22 cellular contexts compared by ENCODE assay signal in the genomic region with DNA sequence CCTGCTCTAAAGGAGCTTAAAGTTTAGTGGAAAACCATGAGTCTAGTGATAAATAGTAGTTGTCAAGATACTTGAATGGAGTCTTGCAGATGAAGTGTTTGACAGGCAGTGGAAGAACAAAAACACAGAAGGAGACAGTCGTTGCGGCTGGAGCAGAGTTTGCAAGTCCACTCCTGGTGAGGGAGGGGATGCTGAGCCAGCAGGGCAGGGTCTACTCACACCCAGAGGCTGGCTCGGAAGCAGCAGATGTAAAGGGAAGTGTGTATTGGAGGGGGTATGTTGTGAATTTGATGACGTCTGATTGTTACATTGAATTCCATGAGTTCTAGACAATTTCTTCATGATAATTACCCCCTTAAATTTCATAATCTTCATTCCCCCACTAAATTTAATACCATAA.
DNase-seq lines count a peak whose midpoint lies in the region; ATAC-seq, FAIRE-seq and TF ChIP-seq lines count a peak whose summit lies in the region.
"Had no signal": no experiment of that assay in that cellular context is flagged by ENCODE, and none has a peak within 500 bp of the region (broad histone marks: within the 10 kb centered on the region; RNA-seq: fewer than 3 reads in every experiment).

No MANE protein-coding gene starts in this region.

- no peak overlapping the region for H2AFZ ChIP-seq in mammary epithelial cell (ENCODE audit: low read depth, low read length)

- H3K4me1 Mint-ChIP-seq in WTC11, result peaks cover 57% of the 10 kb centered on the region

- WGBS in mammary epithelial cell (ENCODE audit: low coverage, missing lambda C conversion rate), result 94% methylated on average over 4 of the region's 4 CpGs

- H3K79me2 ChIP-seq in mammary epithelial cell (ENCODE audit: insufficient read depth, low read length), result peaks cover 3% of the 10 kb centered on the region

- TF ChIP-seq POLR2A in GM12891 (IDR thresholded peaks at IDR 0.05; ENCODE audit: low read depth, low read length), result 0 out of 2 replicates have a peak, but pooled peaks have one; percentile 1

- no peak overlapping the region for H3K4me2 ChIP-seq in mammary epithelial cell (ENCODE audit: insufficient read depth, low read depth, low read length)
- H3K4me2 ChIP-seq: SK-N-SH had no signal

- no peak overlapping the region for H3K4me3 Mint-ChIP-seq in WTC11
- H3K4me3 Mint-ChIP-seq: CD14-positive monocyte had no signal

- no peak for TF ChIP-seq CTCF in GM10248 (IDR thresholded peaks at IDR 0.05; ENCODE audit: control extremely low read depth, extremely low read depth, low read depth, missing control alignments)
- TF ChIP-seq CTCF in WTC11 (IDR thresholded peaks at IDR 0.05), result no peak
- TF ChIP-seq CTCF in mammary epithelial cell (conservative IDR thresholded peaks at IDR 0.05 in 1 of 2, IDR thresholded peaks at IDR 0.05 in 1 of 2; ENCODE audit: extremely low read depth in 1 of 2, insufficient read depth in 1 of 2, low read depth in 1 of 2, low read length in 2 of 2), result no peak

- H4K20me1 ChIP-seq in mammary epithelial cell (ENCODE audit: insufficient read depth, low read length), result no peaks in the 10 kb centered on the region

- no peak overlapping the region for H3K9ac ChIP-seq in mammary epithelial cell (ENCODE audit: insufficient read depth, low read length)
- H3K9ac ChIP-seq: SK-N-SH had no signal

- dilution Hi-C loops in mammary epithelial cell (cut with HindIII; ENCODE audit: low sequenced_read_pairs), result no loop called here

- POLR2A ChIA-PET in GM10248 (lab: Yijun Ruan, JAX) (interaction anchor here (0.6 kb wide), 1 partner anchor 112 kb away, joined by 6 read pairs; no protein-coding TSS in a partner anchor), WTC11 (lab: Charles Lee) (no interaction called here)

- CTCF ChIA-PET in GM10248 (lab: Yijun Ruan, JAX) (interaction anchor here (0.7 to 1.0 kb wide), 2 partner anchors 10 to 58 kb away, joined by 3 to 4 read pairs; no protein-coding TSS in a partner anchor), WTC11 (lab: Charles Lee) (no interaction called here), mammary epithelial cell (lab: Charles Lee; ENCODE audit: low non-redundant PET) (no interaction called here)

- H3K9me3 ChIP-seq in mammary epithelial cell (replicated peaks; ENCODE audit: insufficient read depth, low read length), result no peaks in the 10 kb centered on the region
- H3K9me3 ChIP-seq: SK-N-SH had no signal

- DNase-seq in GM10248 (ENCODE audit: extremely low spot score) (peak; percentile 2), GM12891 (ENCODE audit: insufficient read length, low spot score) (no peak), WTC11 (ENCODE audit: low spot score) (peak; percentile 41), left lobe of liver (ENCODE audit: low spot score) (no peak), mammary epithelial cell (no peak), AG08396 (ENCODE audit: low spot score) (no peak)
- DNase-seq: ACHN, AML-193, DMS79, IMR-90, NCI-H1417 treated with DMSO at 0.1 percent for 48 hours, NCI-H2029, NCI-H2171 treated with DMSO at 0.1 percent for 48 hours, PC-3, RPMI8226, SHP77 treated with DMSO at 0.1 percent for 48 hours, SK-N-SH had no signal

- H3K27ac Mint-ChIP-seq in WTC11, result peak overlapping the region; percentile 75

- H3K27ac ChIP-seq in mammary epithelial cell (ENCODE audit: insufficient read depth, low read depth, low read length), result no peak overlapping the region
- H3K27ac ChIP-seq: HL-60 had no signal

- H3K9me3 Mint-ChIP-seq in WTC11, result no peaks in the 10 kb centered on the region

- H3K4me1 ChIP-seq in mammary epithelial cell (ENCODE audit: insufficient read depth, low read length), result peaks cover 6% of the 10 kb centered on the region

- in situ Hi-C loops in mammary epithelial cell (cut with MboI; ENCODE audit: low sequenced_read_pairs in 2 of 2), result no loop called here

- no peaks in the 10 kb centered on the region for H3K27me3 ChIP-seq in mammary epithelial cell (ENCODE audit: insufficient read depth, low read length)

- no peak for FAIRE-seq in GM12891 (lab: Jason Lieb, UNC)
- FAIRE-seq: H54, HTR-8/SVneo had no signal

- no peaks in the 10 kb centered on the region for H3K36me3 Mint-ChIP-seq in WTC11

- BruUV-seq in mammary epithelial cell (replicated peaks; lab: Mats Ljungman, UMichigan), result no TSS peak

- no peaks in the 10 kb centered on the region for H3K36me3 ChIP-seq in mammary epithelial cell (ENCODE audit: insufficient read depth, low read length)

- no peak overlapping the region for H3K4me3 ChIP-seq in mammary epithelial cell (replicated peaks in 1 of 3; ENCODE audit: insufficient read depth in 1 of 3, low read depth in 2 of 3, low read length in 3 of 3)

- no peaks in the 10 kb centered on the region for H3K27me3 Mint-ChIP-seq in WTC11 (ENCODE audit: low read depth)

- peak; percentile 86 for ATAC-seq in WTC11
- peak; percentile 25 for ATAC-seq in left lobe of liver
- no peak for ATAC-seq in HG02759 (IDR thresholded peaks at IDR 0.05; ENCODE audit: unreplicated experiment)
- ATAC-seq: PC-3 had no signal

- intact Hi-C loops in mammary epithelial cell (cut with micrococcal nuclease), result no loop called here

TF ChIP-seq in GM12891, 5 proteins besides CTCF, POLR2A, EP300 and RAD21:
- TF ChIP-seq POU2F2 (IDR thresholded peaks at IDR 0.05; ENCODE audit: low read depth, low read length) (no peak), TAF1 (IDR thresholded peaks at IDR 0.05; ENCODE audit: low read depth, low read length) (no peak), POLR2AphosphoS5 (IDR thresholded peaks at IDR 0.05; ENCODE audit: low read depth, low read length) (no peak), SPI1 (IDR thresholded peaks at IDR 0.05; ENCODE audit: low read depth, low read length) (no peak), PAX5 (IDR thresholded peaks at IDR 0.05; ENCODE audit: insufficient read depth, low read length, severe bottlenecking) (no peak)

TF ChIP-seq in WTC11, 78 proteins besides CTCF, POLR2A, EP300 and RAD21 (continues in another document):
- TF ChIP-seq, protein P1, sequence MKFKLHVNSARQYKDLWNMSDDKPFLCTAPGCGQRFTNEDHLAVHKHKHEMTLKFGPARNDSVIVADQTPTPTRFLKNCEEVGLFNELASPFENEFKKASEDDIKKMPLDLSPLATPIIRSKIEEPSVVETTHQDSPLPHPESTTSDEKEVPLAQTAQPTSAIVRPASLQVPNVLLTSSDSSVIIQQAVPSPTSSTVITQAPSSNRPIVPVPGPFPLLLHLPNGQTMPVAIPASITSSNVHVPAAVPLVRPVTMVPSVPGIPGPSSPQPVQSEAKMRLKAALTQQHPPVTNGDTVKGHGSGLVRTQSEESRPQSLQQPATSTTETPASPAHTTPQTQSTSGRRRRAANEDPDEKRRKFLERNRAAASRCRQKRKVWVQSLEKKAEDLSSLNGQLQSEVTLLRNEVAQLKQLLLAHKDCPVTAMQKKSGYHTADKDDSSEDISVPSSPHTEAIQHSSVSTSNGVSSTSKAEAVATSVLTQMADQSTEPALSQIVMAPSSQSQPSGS (CRISPR knock-in tag; IDR thresholded peaks at IDR 0.05; ENCODE audit: borderline replicate concordance, low read depth), result no peak
- TF ChIP-seq IRF2 (CRISPR knock-in tag; IDR thresholded peaks at IDR 0.05; ENCODE audit: borderline replicate concordance, low read depth) (no peak), NFYB (CRISPR knock-in tag; conservative IDR thresholded peaks at IDR 0.05; ENCODE audit: low read depth) (no peak), ZNF138 (CRISPR knock-in tag; conservative IDR thresholded peaks at IDR 0.05) (no peak), TEAD1 (CRISPR knock-in tag; IDR thresholded peaks at IDR 0.05) (no peak), MYBL2 (CRISPR knock-in tag; IDR thresholded peaks at IDR 0.05) (no peak), SMAD4 (CRISPR knock-in tag; IDR thresholded peaks at IDR 0.05) (no peak), TCF7 (CRISPR knock-in tag; IDR thresholded peaks at IDR 0.05; ENCODE audit: low read depth) (no peak), ZNF232 (CRISPR knock-in tag; IDR thresholded peaks at IDR 0.05) (no peak)
- TF ChIP-seq, protein P2, sequence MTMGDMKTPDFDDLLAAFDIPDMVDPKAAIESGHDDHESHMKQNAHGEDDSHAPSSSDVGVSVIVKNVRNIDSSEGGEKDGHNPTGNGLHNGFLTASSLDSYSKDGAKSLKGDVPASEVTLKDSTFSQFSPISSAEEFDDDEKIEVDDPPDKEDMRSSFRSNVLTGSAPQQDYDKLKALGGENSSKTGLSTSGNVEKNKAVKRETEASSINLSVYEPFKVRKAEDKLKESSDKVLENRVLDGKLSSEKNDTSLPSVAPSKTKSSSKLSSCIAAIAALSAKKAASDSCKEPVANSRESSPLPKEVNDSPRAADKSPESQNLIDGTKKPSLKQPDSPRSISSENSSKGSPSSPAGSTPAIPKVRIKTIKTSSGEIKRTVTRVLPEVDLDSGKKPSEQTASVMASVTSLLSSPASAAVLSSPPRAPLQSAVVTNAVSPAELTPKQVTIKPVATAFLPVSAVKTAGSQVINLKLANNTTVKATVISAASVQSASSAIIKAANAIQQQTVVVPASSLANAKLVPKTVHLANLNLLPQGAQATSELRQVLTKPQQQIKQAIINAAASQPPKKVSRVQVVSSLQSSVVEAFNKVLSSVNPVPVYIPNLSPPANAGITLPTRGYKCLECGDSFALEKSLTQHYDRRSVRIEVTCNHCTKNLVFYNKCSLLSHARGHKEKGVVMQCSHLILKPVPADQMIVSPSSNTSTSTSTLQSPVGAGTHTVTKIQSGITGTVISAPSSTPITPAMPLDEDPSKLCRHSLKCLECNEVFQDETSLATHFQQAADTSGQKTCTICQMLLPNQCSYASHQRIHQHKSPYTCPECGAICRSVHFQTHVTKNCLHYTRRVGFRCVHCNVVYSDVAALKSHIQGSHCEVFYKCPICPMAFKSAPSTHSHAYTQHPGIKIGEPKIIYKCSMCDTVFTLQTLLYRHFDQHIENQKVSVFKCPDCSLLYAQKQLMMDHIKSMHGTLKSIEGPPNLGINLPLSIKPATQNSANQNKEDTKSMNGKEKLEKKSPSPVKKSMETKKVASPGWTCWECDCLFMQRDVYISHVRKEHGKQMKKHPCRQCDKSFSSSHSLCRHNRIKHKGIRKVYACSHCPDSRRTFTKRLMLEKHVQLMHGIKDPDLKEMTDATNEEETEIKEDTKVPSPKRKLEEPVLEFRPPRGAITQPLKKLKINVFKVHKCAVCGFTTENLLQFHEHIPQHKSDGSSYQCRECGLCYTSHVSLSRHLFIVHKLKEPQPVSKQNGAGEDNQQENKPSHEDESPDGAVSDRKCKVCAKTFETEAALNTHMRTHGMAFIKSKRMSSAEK (CRISPR knock-in tag; IDR thresholded peaks at IDR 0.05; ENCODE audit: borderline replicate concordance), result no peak

Comparison
In these comparisons a context has a peak if more than half of its experiments do, and no peak if none do; other contexts are left out.
1. DNase-seq: peak in GM10248 (single experiment) and WTC11 (single experiment); none in GM12891 (single experiment), left lobe of liver (single experiment), mammary epithelial cell (single experiment) and AG08396 (single experiment).